9 cellular contexts compared by ENCODE assay signal in the genomic region with DNA sequence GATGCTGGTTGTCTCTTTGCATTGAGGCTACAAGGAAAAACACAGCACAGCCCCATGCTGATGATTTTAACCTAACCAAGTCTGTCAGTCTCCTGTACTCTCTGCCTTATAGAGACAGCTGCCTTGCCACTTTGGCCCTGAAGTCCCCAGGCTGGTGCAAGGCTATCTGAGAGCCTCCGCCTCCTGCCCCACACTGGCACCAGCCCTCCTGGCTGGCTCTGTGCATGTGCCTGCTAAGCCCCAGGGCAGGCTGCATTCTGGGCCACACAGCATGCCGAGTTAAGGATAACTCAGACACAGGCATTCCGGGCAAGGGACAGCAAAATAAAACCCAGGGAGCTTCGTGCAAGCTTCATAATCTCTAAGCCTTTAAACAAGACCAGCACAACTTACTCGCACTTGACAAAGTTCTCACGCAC. TPM values are rescaled to one million over a fixed set of nuclear protein-coding genes. Genes with fewer than 3 reads are reported as not detected.
A peak's percentile ranks its signal among the peaks of the same experiment; 100 is the strongest.
DNase-seq lines count a peak whose midpoint lies in the region; ATAC-seq, FAIRE-seq and TF ChIP-seq lines count a peak whose summit lies in the region.
"Had no signal": no experiment of that assay in that cellular context is flagged by ENCODE, and none has a peak within 500 bp of the region (broad histone marks: within the 10 kb centered on the region; RNA-seq: fewer than 3 reads in every experiment).

No MANE protein-coding gene starts in this region.

- H2AK5ac ChIP-seq in mesenchymal stem cell (ENCODE audit: low read length, severe bottlenecking): no peak overlapping the region

- H3K4me3 Mint-ChIP-seq in CD8-positive, alpha-beta memory T cell: peak overlapping the region; percentile 92 to 98 (median 97)

- H3K4me1 Mint-ChIP-seq in CD8-positive, alpha-beta memory T cell: peaks cover 73 to 79% (median 78%) of the 10 kb centered on the region in 3 donors

- no peaks in the 10 kb centered on the region for H3K36me3 ChIP-seq in CD8-positive, alpha-beta memory T cell (ENCODE audit: insufficient read depth, low read length)
- peaks cover 12% of the 10 kb centered on the region; the same call in 1 of the 2 replicates for H3K36me3 ChIP-seq in Loucy (ENCODE audit: insufficient read depth, low read length)
- no peaks in the 10 kb centered on the region for H3K36me3 ChIP-seq in mesenchymal stem cell (ENCODE audit: control insufficient read depth in 1 of 2, insufficient read depth in 2 of 2, low read depth in 1 of 2, low read length in 2 of 2)

- peak overlapping the region; percentile 88 to 93 for H3K18ac ChIP-seq in mesenchymal stem cell (ENCODE audit: low read depth in 1 of 2, low read length in 2 of 2)

- H3K79me2 ChIP-seq in Loucy (ENCODE audit: insufficient read depth, low read length): peaks cover 74% of the 10 kb centered on the region

- H3K9me3 Mint-ChIP-seq in CD8-positive, alpha-beta memory T cell: peaks cover 0 to 7% (median 2%) of the 10 kb centered on the region in 5 donors

- peak overlapping the region; percentile 78 for H3K27ac ChIP-seq in CD8-positive, alpha-beta memory T cell (ENCODE audit: low read depth, low read length)
- H3K27ac ChIP-seq in mesenchymal stem cell (ENCODE audit: low read length, poor library complexity, severe bottlenecking): peak overlapping the region; percentile 86

- peak in 1 of 5 donors; percentile 56 for DNase-seq in CD8-positive, alpha-beta memory T cell
- DNase-seq in activated naive CD4-positive, alpha-beta T cell treated with anti-CD3 and anti-CD28 coated beads, Interleukin-2, amount 50 U/mL, for 16 hours: peak; percentile 43
- DNase-seq in mesenchymal stem cell (peak; percentile 81), 8988T (no peak), H54 (ENCODE audit: insufficient read length, low spot score) (no peak), NCI-H1930 (lab: John Stamatoyannopoulos, UW) (no peak)

- peak overlapping the region; percentile 2 for H2BK5ac ChIP-seq in mesenchymal stem cell (ENCODE audit: low read depth, low read length, poor library complexity, severe bottlenecking)

- peak overlapping the region; percentile 95 for H3K4me2 ChIP-seq in Loucy (ENCODE audit: low read depth, low read length, poor library complexity, severe bottlenecking)
- H3K4me2 ChIP-seq in mesenchymal stem cell (ENCODE audit: low read length, poor library complexity, severe bottlenecking): peak overlapping the region; percentile 72

- 68% methylated on average over 6 of the region's 6 CpGs for WGBS in mesenchymal stem cell

- H3F3A ChIP-seq in Loucy (ENCODE audit: low read depth): peaks cover 4% of the 10 kb centered on the region; the same call in 1 of the 2 replicates

- H3K9me3 ChIP-seq in CD8-positive, alpha-beta memory T cell (ENCODE audit: low read length): no peaks in the 10 kb centered on the region
- H3K9me3 ChIP-seq in Loucy (ENCODE audit: insufficient read depth, low read depth, low read length) (no peaks in the 10 kb centered on the region), mesenchymal stem cell (ENCODE audit: control insufficient read depth, low read length) (no peaks in the 10 kb centered on the region)

- H3K9ac ChIP-seq in Loucy (ENCODE audit: low read depth, low read length, poor library complexity, severe bottlenecking): peak overlapping the region; percentile 97
- H3K9ac ChIP-seq in mesenchymal stem cell (ENCODE audit: low read length): peak overlapping the region; percentile 84

- H3K14ac ChIP-seq in mesenchymal stem cell (ENCODE audit: low read length in 2 of 2): peak overlapping the region in 1 of 2 experiments; percentile 56

- 0 out of 2 replicates have a peak, but pooled peaks have one; percentile 10 for TF ChIP-seq CTCF in Loucy (conservative IDR thresholded peaks at IDR 0.05; ENCODE audit: low read length)

- no peak for FAIRE-seq in H54 (lab: Jason Lieb, UNC)
- FAIRE-seq: islet of Langerhans had no signal

- H4K8ac ChIP-seq in mesenchymal stem cell (ENCODE audit: low read length): peak overlapping the region; percentile 77

- peaks cover 19% of the 10 kb centered on the region for H4K20me1 ChIP-seq in Loucy (ENCODE audit: insufficient read depth, low read length, poor library complexity, severe bottlenecking)

- peak overlapping the region; percentile 49 to 89 for H3K4ac ChIP-seq in mesenchymal stem cell (ENCODE audit: low read depth in 1 of 2, low read length in 2 of 2)

- H4K91ac ChIP-seq in mesenchymal stem cell (ENCODE audit: low read length): peak overlapping the region; percentile 95

- peaks cover 12% of the 10 kb centered on the region for H3K79me1 ChIP-seq in mesenchymal stem cell (replicated peaks; ENCODE audit: low read length, poor library complexity, severe bottlenecking)

- peak overlapping the region; percentile 92 to 98 (median 97) for H3K27ac Mint-ChIP-seq in CD8-positive, alpha-beta memory T cell

- H3K36me3 Mint-ChIP-seq in CD8-positive, alpha-beta memory T cell: peaks cover 0 to 34% (median under 1%) of the 10 kb centered on the region in 3 donors

- H3K4me1 ChIP-seq in CD8-positive, alpha-beta memory T cell (ENCODE audit: insufficient read depth, low read length): peaks cover 66% of the 10 kb centered on the region
- H3K4me1 ChIP-seq in Loucy (ENCODE audit: insufficient read depth, low read length, poor library complexity, severe bottlenecking) (peaks cover 59% of the 10 kb centered on the region), mesenchymal stem cell (ENCODE audit: control insufficient read depth, insufficient read depth, low read depth, low read length) (peaks cover 13% of the 10 kb centered on the region)

- H2AFZ ChIP-seq in Loucy (ENCODE audit: low read length) (no peak overlapping the region), mesenchymal stem cell (ENCODE audit: low read depth, low read length) (no peak overlapping the region)

- no peaks in the 10 kb centered on the region for H3K9me2 ChIP-seq in Loucy (replicated peaks; ENCODE audit: low read depth, low read length)

- H3K23ac ChIP-seq in mesenchymal stem cell (ENCODE audit: low read length in 2 of 2): no peak overlapping the region

- no peak for TF ChIP-seq POLR2A in H54 (IDR thresholded peaks at IDR 0.05; ENCODE audit: low read depth, low read length)

- H2BK15ac ChIP-seq in mesenchymal stem cell (ENCODE audit: low read depth, poor library complexity, severe bottlenecking): peak overlapping the region; percentile 39

- H3K27me3 Mint-ChIP-seq in CD8-positive, alpha-beta memory T cell: peaks cover 0 to 20% of the 10 kb centered on the region in 2 donors

- no peak overlapping the region for H2BK120ac ChIP-seq in mesenchymal stem cell (ENCODE audit: low read depth, low read length)

- POLR2A ChIA-PET in CD8-positive, alpha-beta memory T cell (lab: Charles Lee): interaction anchor here (0.6 to 2.9 kb wide), 16 partner anchors 10 to 240 kb away, joined by 3 to 40 read pairs (median 4); no protein-coding TSS in a partner anchor

- CTCF ChIA-PET in CD8-positive, alpha-beta memory T cell (lab: Charles Lee): interaction anchor here (1.0 to 7.4 kb wide), 15 partner anchors 10 to 168 kb away, joined by 3 to 83 read pairs (median 6); no protein-coding TSS in a partner anchor

- H2BK12ac ChIP-seq in mesenchymal stem cell (ENCODE audit: low read length in 2 of 2): peak overlapping the region; percentile 18 to 95

- H3K4me3 ChIP-seq in CD8-positive, alpha-beta memory T cell (ENCODE audit: low read length): peak overlapping the region; percentile 83
- peak overlapping the region; percentile 90 for H3K4me3 ChIP-seq in Loucy (ENCODE audit: low read length, poor library complexity, severe bottlenecking)
- H3K4me3 ChIP-seq in mesenchymal stem cell (ENCODE audit: insufficient read depth in 1 of 2, low read depth in 1 of 2, low read length in 2 of 2): peak overlapping the region in 1 of 2 experiments; percentile 66

- ATAC-seq in HG03175 (IDR thresholded peaks at IDR 0.05; ENCODE audit: unreplicated experiment): no peak

- H3K27me3 ChIP-seq in CD8-positive, alpha-beta memory T cell (ENCODE audit: insufficient read depth, low read length, poor library complexity, severe bottlenecking): no peaks in the 10 kb centered on the region
- H3K27me3 ChIP-seq in Loucy (ENCODE audit: insufficient read depth, low read length, poor library complexity, severe bottlenecking) (no peaks in the 10 kb centered on the region), mesenchymal stem cell (ENCODE audit: control insufficient read depth in 1 of 2, insufficient read depth in 1 of 2, low read length in 2 of 2) (no peaks in the 10 kb centered on the region)

RNA-seq across cellular contexts. Expression of a gene that starts 0.9 kb away (rescaled TPM):
- 10 to 100 TPM; 40.3 to 41.5 TPM for total RNA-seq in CD8-positive, alpha-beta memory T cell
- polyA plus RNA-seq in CD8-positive, alpha-beta memory T cell: 22.0 TPM
- polyA plus RNA-seq in mesenchymal stem cell (2013, experiment 1 of 2): 32.6 TPM
- 29.7 TPM for polyA plus RNA-seq in mesenchymal stem cell (2013, experiment 2 of 2)

Comparison
In these comparisons a context has a peak if more than half of its experiments do, and no peak if none do; other contexts are left out.
1. DNase-seq: peak in activated naive CD4-positive, alpha-beta T cell treated with anti-CD3 and anti-CD28 coated beads, Interleukin-2, amount 50 U/mL, for 16 hours (single experiment) and mesenchymal stem cell (single experiment); none in 8988T (single experiment), H54 (single experiment) and NCI-H1930 (0 of 2).